Comparison of ENCODE assay signal across 8 cellular contexts in the genomic region with DNA sequence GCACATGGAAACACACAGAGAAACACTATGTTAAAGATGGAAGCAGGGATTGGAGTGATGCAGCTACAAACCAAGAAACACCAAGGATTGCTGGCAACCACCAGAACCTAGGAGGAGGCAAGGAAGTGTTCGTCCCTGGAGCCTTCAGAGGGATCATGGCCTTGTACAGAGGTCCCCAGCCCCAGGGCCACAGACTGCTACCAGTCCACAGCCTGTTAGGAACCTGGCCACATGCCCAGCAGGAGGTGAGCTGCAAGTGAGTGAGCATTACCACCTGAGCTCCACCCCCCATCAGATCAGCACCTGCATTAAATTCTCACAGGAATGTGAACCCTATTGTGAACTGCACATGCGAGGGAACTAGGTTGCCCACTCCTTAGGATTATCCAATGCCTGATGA.
"Had no signal": no experiment of that assay in that cellular context is flagged by ENCODE, and none has a peak within 500 bp of the region (broad histone marks: within the 10 kb centered on the region; RNA-seq: fewer than 3 reads in every experiment).

No MANE protein-coding gene starts in this region.

- H3K27ac ChIP-seq: GM23248, HL-60 had no signal

- H3K9ac ChIP-seq: GM23248 had no signal

- H3K27ac Mint-ChIP-seq: HFFc6, IgD-negative memory B cell had no signal

- FAIRE-seq: HepG2 had no signal

- H3K36me3 ChIP-seq: HAP-1 had no signal

- DNase-seq: GM23248, GOT3, H7, HFFc6 had no signal

- H3K4me3 Mint-ChIP-seq: HFFc6, IgD-negative memory B cell had no signal

- H3K9me3 ChIP-seq: HAP-1 had no signal

- H3K4me1 Mint-ChIP-seq: IgD-negative memory B cell had no signal

- H3K36me3 Mint-ChIP-seq: IgD-negative memory B cell had no signal

- H2AFZ ChIP-seq: GM23248 had no signal

- H3K4me3 ChIP-seq: GM23248, HAP-1 had no signal
